14 cellular contexts compared by ENCODE assay signal in the genomic region with DNA sequence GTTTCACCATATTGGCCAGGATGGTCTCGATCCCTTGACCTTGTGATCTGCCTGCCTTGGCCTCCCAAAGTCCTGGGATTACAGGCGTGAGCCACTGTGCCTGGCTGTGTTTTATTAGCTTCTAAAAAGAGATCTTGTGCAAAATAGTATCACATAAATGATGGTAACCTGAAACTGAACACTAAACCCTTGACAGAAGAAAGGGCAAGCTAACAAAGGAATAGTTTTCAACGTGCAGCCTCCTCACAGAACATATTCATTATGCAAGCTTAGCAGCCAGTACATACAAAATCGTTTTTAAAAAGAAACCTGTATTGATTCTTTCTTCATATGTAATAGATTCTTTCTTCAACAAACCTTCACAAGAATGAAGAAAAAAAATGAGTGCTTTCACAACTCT. TPM values are rescaled to one million over a fixed set of nuclear protein-coding genes. Genes with fewer than 3 reads are reported as not detected.
DNase-seq lines count a peak whose midpoint lies in the region; ATAC-seq and TF ChIP-seq lines count a peak whose summit lies in the region.
"Had no signal": no experiment of that assay in that cellular context is flagged by ENCODE, and none has a peak within 500 bp of the region (broad histone marks: within the 10 kb centered on the region; RNA-seq: fewer than 3 reads in every experiment).

No MANE protein-coding gene starts in this region.

- no peaks in the 10 kb centered on the region for H3K27me3 ChIP-seq in HAP-1 (ENCODE audit: low read depth)
- no peaks in the 10 kb centered on the region for H3K27me3 ChIP-seq in IMR-90 (ENCODE audit: control insufficient read depth, insufficient read depth, low read length)
- H3K27me3 ChIP-seq in neural progenitor cell, result no peaks in the 10 kb centered on the region
- H3K27me3 ChIP-seq in stomach, result no peaks in the 10 kb centered on the region
- no peaks in the 10 kb centered on the region for H3K27me3 ChIP-seq in Karpas-422 (ENCODE audit: low read length)
- H3K27me3 ChIP-seq in smooth muscle cell (ENCODE audit: low read depth), result no peaks in the 10 kb centered on the region

- H3K36me3 Mint-ChIP-seq in glutamatergic neuron (ENCODE audit: unreplicated experiment), result no peaks in the 10 kb centered on the region
- H3K36me3 Mint-ChIP-seq in neural progenitor cell, result peaks cover 10% of the 10 kb centered on the region
- H3K36me3 Mint-ChIP-seq: CD4-positive, alpha-beta memory T cell had no signal

- TF ChIP-seq EP300 in stomach (IDR thresholded peaks at IDR 0.05), result no peak

- no peak overlapping the region for H2BK15ac ChIP-seq in IMR-90 (ENCODE audit: low read depth, low read length)

- dilution Hi-C loops in IMR-90 (cut with HindIII; ENCODE audit: low sequenced_read_pairs, unreplicated experiment), result loop anchor here (25.0 kb wide), 1 partner anchor 222 kb away; a partner anchor contains a TSS

- H3F3A ChIP-seq in neural progenitor cell (ENCODE audit: low read depth) (peaks cover 14% of the 10 kb centered on the region), smooth muscle cell (ENCODE audit: low read depth) (no peaks in the 10 kb centered on the region)

- no peak overlapping the region for H3K4ac ChIP-seq in IMR-90 (ENCODE audit: low read depth, low read length)

- TF ChIP-seq CTCF in IMR-90 (conservative IDR thresholded peaks at IDR 0.05; ENCODE audit: low read depth, low read length) (no peak), glutamatergic neuron (IDR thresholded peaks at IDR 0.05; ENCODE audit: partially characterized antibody, unreplicated experiment) (no peak), neural progenitor cell (IDR thresholded peaks at IDR 0.05) (no peak), stomach (IDR thresholded peaks at IDR 0.05) (no peak), smooth muscle cell (IDR thresholded peaks at IDR 0.05; ENCODE audit: borderline replicate concordance, insufficient read depth, poor library complexity, severe bottlenecking) (no peak)

- H4K91ac ChIP-seq in IMR-90 (ENCODE audit: insufficient read depth, low read depth, low read length), result no peak overlapping the region; the same call in 1 of the 2 replicates

- H2BK120ac ChIP-seq in IMR-90 (ENCODE audit: low read depth, low read length), result peak overlapping the region; percentile 84

- H3K27ac ChIP-seq in IMR-90 (ENCODE audit: insufficient read depth, low read length), result no peak overlapping the region
- peak overlapping the region; percentile 71 for H3K27ac ChIP-seq in neural progenitor cell
- no peak overlapping the region for H3K27ac ChIP-seq in stomach
- H3K27ac ChIP-seq in Karpas-422 (ENCODE audit: low read length), result no peak overlapping the region
- H3K27ac ChIP-seq in smooth muscle cell (ENCODE audit: low read depth), result no peak overlapping the region

- no peaks in the 10 kb centered on the region for H3K79me1 ChIP-seq in IMR-90 (ENCODE audit: low read depth in 1 of 2, low read length in 2 of 2)

- no peak overlapping the region for H2AK9ac ChIP-seq in IMR-90 (replicated peaks; ENCODE audit: low read depth, low read length, poor library complexity)

- no CpG with 5 or more reads among the region's 4 CpGs for WGBS in IMR-90 (ENCODE audit: extremely low coverage in 2 of 2, insufficient read length in 1 of 2), 2 experiments
- whole genome bisulfite sequencing in stomach, 5 donors, result 65 to 73% (median 69%) methylated on average over 4 of the region's 4 CpGs
- 53% methylated on average over 4 of the region's 4 CpGs for WGBS in smooth muscle cell (ENCODE audit: low lambda C conversion rate)

- H3K4me3 Mint-ChIP-seq in glutamatergic neuron (ENCODE audit: unreplicated experiment), result no peak overlapping the region
- H3K4me3 Mint-ChIP-seq in neural progenitor cell, result no peak overlapping the region
- H3K4me3 Mint-ChIP-seq: CD4-positive, alpha-beta memory T cell had no signal

- no peak overlapping the region for H2BK5ac ChIP-seq in IMR-90 (ENCODE audit: low read depth, low read length, poor library complexity, severe bottlenecking)

- no peak for ATAC-seq in IMR-90 (ENCODE audit: low read depth)
- ATAC-seq: GM12878, Panc1 had no signal

- H3K4me3 ChIP-seq in HAP-1 (no peak overlapping the region), IMR-90 (ENCODE audit: insufficient read depth, low read depth, low read length) (no peak overlapping the region), neural progenitor cell (no peak overlapping the region), stomach (no peak overlapping the region), Karpas-422 (ENCODE audit: low read length) (no peak overlapping the region), smooth muscle cell (no peak overlapping the region)
- H3K4me3 ChIP-seq: GM12878 had no signal

- H3K23ac ChIP-seq in IMR-90 (ENCODE audit: low read depth, low read length), result no peak overlapping the region

- peaks cover 95% of the 10 kb centered on the region for H3K79me2 ChIP-seq in neural progenitor cell (ENCODE audit: low read depth)
- no peaks in the 10 kb centered on the region for H3K79me2 ChIP-seq in Karpas-422 (ENCODE audit: low read length)
- no peaks in the 10 kb centered on the region for H3K79me2 ChIP-seq in smooth muscle cell (ENCODE audit: low read depth)

- H4K20me1 ChIP-seq in IMR-90 (ENCODE audit: insufficient read depth, low read length) (no peaks in the 10 kb centered on the region), neural progenitor cell (ENCODE audit: low read depth) (no peaks in the 10 kb centered on the region), Karpas-422 (ENCODE audit: insufficient read depth, low read depth, low read length) (no peaks in the 10 kb centered on the region), smooth muscle cell (ENCODE audit: low read depth) (no peaks in the 10 kb centered on the region)

- no peak overlapping the region for H3K56ac ChIP-seq in IMR-90 (ENCODE audit: extremely low read depth, insufficient read depth, low read length)

- no peak overlapping the region for H3K14ac ChIP-seq in IMR-90 (replicated peaks; ENCODE audit: low read depth, low read length)

- H3K9me1 ChIP-seq in IMR-90 (ENCODE audit: insufficient read depth, low read length), result no peaks in the 10 kb centered on the region

- H2AFZ ChIP-seq in IMR-90 (replicated peaks; ENCODE audit: low read length, poor library complexity) (no peak overlapping the region), neural progenitor cell (replicated peaks) (no peak overlapping the region), Karpas-422 (ENCODE audit: low read length) (no peak overlapping the region), smooth muscle cell (ENCODE audit: low read depth) (no peak overlapping the region)

- H3K27me3 Mint-ChIP-seq in glutamatergic neuron (ENCODE audit: unreplicated experiment) (no peaks in the 10 kb centered on the region), neural progenitor cell (ENCODE audit: insufficient read depth, low read depth) (peaks cover 2% of the 10 kb centered on the region)

- peak overlapping the region; percentile 77 for H3K18ac ChIP-seq in IMR-90 (ENCODE audit: low read depth, low read length)

- no TSS peak for BruUV-seq in IMR-90 (replicated peaks; lab: Mats Ljungman, UMichigan)

- H4K8ac ChIP-seq in IMR-90 (ENCODE audit: low read depth in 2 of 2, low read length in 2 of 2), result no peak overlapping the region

- H3K4me1 Mint-ChIP-seq in glutamatergic neuron (ENCODE audit: low read depth, unreplicated experiment) (peaks cover 8% of the 10 kb centered on the region), neural progenitor cell (peaks cover 16% of the 10 kb centered on the region)
- H3K4me1 Mint-ChIP-seq: CD4-positive, alpha-beta memory T cell had no signal

- H3K4me2 ChIP-seq in IMR-90 (ENCODE audit: low read depth, low read length) (no peak overlapping the region), neural progenitor cell (peak overlapping the region; percentile 66), Karpas-422 (ENCODE audit: low read depth, low read length, poor library complexity, severe bottlenecking) (no peak overlapping the region), smooth muscle cell (no peak overlapping the region)

- no peak overlapping the region; the same call in 1 of the 2 replicates for H2AK5ac ChIP-seq in IMR-90 (ENCODE audit: low read depth, low read length)

- H3K9me3 ChIP-seq in HAP-1, result no peaks in the 10 kb centered on the region
- no peaks in the 10 kb centered on the region for H3K9me3 ChIP-seq in IMR-90 (ENCODE audit: control insufficient read depth, insufficient read depth, low read length)
- no peaks in the 10 kb centered on the region for H3K9me3 ChIP-seq in neural progenitor cell (ENCODE audit: low read depth)
- no peaks in the 10 kb centered on the region for H3K9me3 ChIP-seq in stomach
- no peaks in the 10 kb centered on the region for H3K9me3 ChIP-seq in Karpas-422 (ENCODE audit: low read length)
- no peaks in the 10 kb centered on the region for H3K9me3 ChIP-seq in smooth muscle cell (replicated peaks; ENCODE audit: low read depth)

- no peak overlapping the region for H3K9ac ChIP-seq in IMR-90 (ENCODE audit: low read depth, low read length)
- H3K9ac ChIP-seq in neural progenitor cell, result no peak overlapping the region
- no peak overlapping the region for H3K9ac ChIP-seq in Karpas-422 (ENCODE audit: low read length)
- H3K9ac ChIP-seq in smooth muscle cell (ENCODE audit: low read depth), result no peak overlapping the region

- no peaks in the 10 kb centered on the region for H3K9me3 Mint-ChIP-seq in glutamatergic neuron (ENCODE audit: unreplicated experiment)
- peaks cover 9% of the 10 kb centered on the region for H3K9me3 Mint-ChIP-seq in neural progenitor cell

- no peaks in the 10 kb centered on the region for H3K9me2 ChIP-seq in Karpas-422 (replicated peaks; ENCODE audit: insufficient read depth, low read length)

- CTCF ChIA-PET in IMR-90 (lab: Yijun Ruan, JAX), result interaction anchor here (1.6 to 5.1 kb wide), 4 partner anchors 96 to 286 kb away, joined by 5 to 53 read pairs (median 9); no protein-coding TSS in a partner anchor

- H3K27ac Mint-ChIP-seq in glutamatergic neuron (ENCODE audit: unreplicated experiment), result peak overlapping the region; percentile 25
- peak overlapping the region; percentile 76 for H3K27ac Mint-ChIP-seq in neural progenitor cell
- H3K27ac Mint-ChIP-seq: CD4-positive, alpha-beta memory T cell had no signal

- intact Hi-C loops in IMR-90 (cut with micrococcal nuclease) (loop anchor here (1.0 kb wide), 1 partner anchor 137 kb away; no protein-coding TSS in a partner anchor), stomach (cut with DNase I; ENCODE audit: low total_unique reads) (no loop called here)

- DNase-seq in HAP-1 (ENCODE audit: low spot score in 2 of 2), result peak; percentile 70 to 99
- DNase-seq in IMR-90, result no peak
- no peak for DNase-seq in glutamatergic neuron
- no peak for DNase-seq in neural progenitor cell (ENCODE audit: low spot score)
- no peak for DNase-seq in stomach
- no peak for DNase-seq in Karpas-422
- no peak for DNase-seq in smooth muscle cell (lab: John Stamatoyannopoulos, UW; ENCODE audit: unreplicated experiment)
- DNase-seq: ACHN; CD4-positive, alpha-beta memory T cell; MM.1S; NCI-H1092 treated with DMSO at 0.1 percent for 48 hours; NCI-H2081 treated with DMSO at 0.1 percent for 48 hours had no signal

- peak overlapping the region; percentile 11; the same call in 1 of the 2 replicates for H2BK20ac ChIP-seq in IMR-90 (ENCODE audit: low read depth, low read length)

- H4K5ac ChIP-seq in IMR-90 (ENCODE audit: low read depth, low read length), result peak overlapping the region; percentile 30; the same call in 1 of the 2 replicates

- H3K4me1 ChIP-seq in HAP-1, result peaks cover 25% of the 10 kb centered on the region
- H3K4me1 ChIP-seq in IMR-90 (ENCODE audit: control insufficient read depth, insufficient read depth, low read length), result peaks cover 3% of the 10 kb centered on the region; the same call in 1 of the 2 replicates
- H3K4me1 ChIP-seq in neural progenitor cell, result peaks cover 28% of the 10 kb centered on the region
- no peaks in the 10 kb centered on the region for H3K4me1 ChIP-seq in stomach
- no peaks in the 10 kb centered on the region for H3K4me1 ChIP-seq in Karpas-422 (ENCODE audit: low read length)
- H3K4me1 ChIP-seq in smooth muscle cell (ENCODE audit: low read depth), result peaks cover 17% of the 10 kb centered on the region

- in situ Hi-C loops in HAP-1 (cut with MboI; ENCODE audit: low sequenced_read_pairs), result no loop called here
- in situ Hi-C loops in IMR-90 (cut with MboI; ENCODE audit: low sequenced_read_pairs), result loop anchor here (25.0 kb wide), 1 partner anchor 522 kb away; no protein-coding TSS in a partner anchor

- no peaks in the 10 kb centered on the region for H3K36me3 ChIP-seq in HAP-1 (replicated peaks)
- H3K36me3 ChIP-seq in IMR-90 (ENCODE audit: control insufficient read depth, insufficient read depth, low read length), result no peaks in the 10 kb centered on the region
- no peaks in the 10 kb centered on the region for H3K36me3 ChIP-seq in neural progenitor cell
- no peaks in the 10 kb centered on the region for H3K36me3 ChIP-seq in stomach
- no peaks in the 10 kb centered on the region for H3K36me3 ChIP-seq in Karpas-422 (ENCODE audit: insufficient read depth, low read length)
- H3K36me3 ChIP-seq in smooth muscle cell (ENCODE audit: low read depth), result no peaks in the 10 kb centered on the region

- POLR2A ChIA-PET in IMR-90 (lab: Charles Lee; ENCODE audit: unreplicated experiment), result interaction anchor here (1.3 kb wide), 1 partner anchor 214 kb away, joined by 6 read pairs; no protein-coding TSS in a partner anchor

- TF ChIP-seq RAD21 in IMR-90 (IDR thresholded peaks at IDR 0.05; ENCODE audit: low read length), result no peak

- no peak for TF ChIP-seq POLR2A in IMR-90 (IDR thresholded peaks at IDR 0.05; ENCODE audit: low read depth, low read length)
- TF ChIP-seq POLR2A in stomach (IDR thresholded peaks at IDR 0.05), result no peak

RNA-seq across cellular contexts. Expression of a gene that starts 20.6 kb away (rescaled TPM):
- total RNA-seq in IMR-90 (2012; rRNA removed) (54.4 and 58.4 TPM in 2 replicates), glutamatergic neuron (ENCODE audit: unreplicated experiment) (212 TPM), neural progenitor cell (ENCODE audit: low replicate concordance) (45.0 and 46.6 TPM in 2 replicates), stomach (10 to 100 TPM in 2 of 5 donors, 1 to 10 TPM in 2, not detected in 1; 2.3 to 50.9 (median 8.4) TPM), smooth muscle cell (33.5 and 40.4 TPM in 2 replicates)
- polyA plus RNA-seq in IMR-90 (2012; rRNA removed) (65.3 and 66.9 TPM in 2 replicates), stomach (10 to 100 TPM in 2 of 3 donors, 1 to 10 TPM in 1; 5.7 to 12.7 (median 12.2) TPM), smooth muscle cell (30.2 and 44.8 TPM in 2 replicates)
- polyA plus RNA-seq in IMR-90 (2012; cell fraction: cytosol; rRNA removed), result 19.4 and 37.8 TPM in 2 replicates
- 4.6 and 47.5 TPM in 2 replicates for polyA plus RNA-seq in IMR-90 (2012; cell fraction: nucleus; rRNA removed; ENCODE audit: low replicate concordance)
- 0.07 and 0.37 TPM in 2 replicates for total RNA-seq in Karpas-422 (2014; rRNA removed; shearing (Covaris generic); ENCODE audit: low replicate concordance)

Comparison
In these comparisons a context has a peak if more than half of its experiments do, and no peak if none do; other contexts are left out.
1. DNase-seq: peak in HAP-1 (2 of 2); none in IMR-90 (single experiment), glutamatergic neuron (single experiment), neural progenitor cell (single experiment), stomach (single experiment), Karpas-422 (single experiment) and smooth muscle cell (single experiment).